ENCODE assay signal across 14 cellular contexts in genomic region chr1:114341886-114342285, GRCh38.
A peak's percentile ranks its signal among the peaks of the same experiment; 100 is the strongest.
DNase-seq lines count a peak whose midpoint lies in the region; ATAC-seq and TF ChIP-seq lines count a peak whose summit lies in the region.
"Had no signal": no experiment of that assay in that cellular context is flagged by ENCODE, and none has a peak within 500 bp of the region (broad histone marks: within the 10 kb centered on the region; RNA-seq: fewer than 3 reads in every experiment).

No MANE protein-coding gene starts in this region.

- no peaks in the 10 kb centered on the region for H3K36me3 ChIP-seq in CD8-positive, alpha-beta T cell (ENCODE audit: insufficient read depth, low read length)
- H3K36me3 ChIP-seq: prostate gland had no signal

- H3K27ac ChIP-seq in CD8-positive, alpha-beta T cell (ENCODE audit: low read depth, low read length): peak overlapping the region; percentile 50
- H3K27ac ChIP-seq: C4-2B, GM23248, KMS-11, prostate gland had no signal

- H3K9me3 Mint-ChIP-seq in CD8-positive, alpha-beta T cell: peaks cover 3% of the 10 kb centered on the region
- peaks cover 8% of the 10 kb centered on the region for H3K9me3 Mint-ChIP-seq in nephron progenitor cell
- no peaks in the 10 kb centered on the region for H3K9me3 Mint-ChIP-seq in endothelial cell (ENCODE audit: unreplicated experiment)

- peak overlapping the region; percentile 94 for H3K27ac Mint-ChIP-seq in CD8-positive, alpha-beta T cell
- H3K27ac Mint-ChIP-seq in nephron progenitor cell (peak overlapping the region; percentile 21), endothelial cell (ENCODE audit: unreplicated experiment) (no peak overlapping the region)

- in situ Hi-C loops in astrocyte of the spinal cord (cut with HindIII; ENCODE audit: low sequenced_read_pairs): no loop called here

- DNase-seq in CD8-positive, alpha-beta T cell: no peak
- DNase-seq in NB4 (ENCODE audit: low read depth) (peak; percentile 9), astrocyte of the spinal cord (ENCODE audit: low read depth, low spot score) (peak; percentile 62), nephron progenitor cell (no peak), endothelial cell (ENCODE audit: low spot score) (no peak), NCI-H1417 (lab: John Stamatoyannopoulos, UW) (no peak), 8988T (no peak)
- DNase-seq: GM23248, NCI-H1930, NCI-H524 treated with DMSO at 0.1 percent for 48 hours had no signal

- H3K4me3 Mint-ChIP-seq in CD8-positive, alpha-beta T cell: peak overlapping the region; percentile 32
- H3K4me3 Mint-ChIP-seq in nephron progenitor cell (no peak overlapping the region), endothelial cell (ENCODE audit: unreplicated experiment) (no peak overlapping the region)

- H3K27me3 Mint-ChIP-seq in CD8-positive, alpha-beta T cell (ENCODE audit: low read depth): no peaks in the 10 kb centered on the region
- H3K27me3 Mint-ChIP-seq in nephron progenitor cell (ENCODE audit: low read depth, poor library complexity) (peaks cover 5% of the 10 kb centered on the region), endothelial cell (ENCODE audit: unreplicated experiment) (no peaks in the 10 kb centered on the region)

- no peak overlapping the region for H3K4me3 ChIP-seq in CD8-positive, alpha-beta T cell (ENCODE audit: low read depth, low read length)
- H3K4me3 ChIP-seq in NB4 (ENCODE audit: low read depth, low read length) (no peak overlapping the region), astrocyte of the spinal cord (ENCODE audit: low read depth, low read length) (no peak overlapping the region)
- H3K4me3 ChIP-seq: GM23248, prostate gland had no signal

- no peaks in the 10 kb centered on the region for H3K9me3 ChIP-seq in CD8-positive, alpha-beta T cell (ENCODE audit: low read length)
- H3K9me3 ChIP-seq: prostate gland had no signal

- intact Hi-C loops in CD8-positive, alpha-beta T cell (cut with DNase I, micrococcal nuclease): loop anchor here (1.0 to 10.0 kb wide), 6 partner anchors 8 to 753 kb away; partner anchors contain the start of genes BCAS2 (in 1 of the 2) and OLFML3 (in 1 of the 2)

- H3K27me3 ChIP-seq in CD8-positive, alpha-beta T cell (ENCODE audit: insufficient read depth, low read length): no peaks in the 10 kb centered on the region

- no peak for TF ChIP-seq CTCF in CD8-positive, alpha-beta T cell (IDR thresholded peaks at IDR 0.05)
- TF ChIP-seq CTCF in NB4 (IDR thresholded peaks at IDR 0.05; ENCODE audit: low read depth, low read length): no peak
- no peak for TF ChIP-seq CTCF in astrocyte of the spinal cord (IDR thresholded peaks at IDR 0.05; ENCODE audit: low read depth, low read length)
- no peak for TF ChIP-seq CTCF in nephron progenitor cell (IDR thresholded peaks at IDR 0.05)
- no peak for TF ChIP-seq CTCF in endothelial cell (IDR thresholded peaks at IDR 0.05; ENCODE audit: unreplicated experiment)

- no peak for ATAC-seq in CD8-positive, alpha-beta T cell
- no peak for ATAC-seq in GM19463 (IDR thresholded peaks at IDR 0.05; ENCODE audit: unreplicated experiment)

- TF ChIP-seq POLR2A in NB4 (IDR thresholded peaks at IDR 0.05; ENCODE audit: extremely low read depth, insufficient read length): no peak

- POLR2A ChIA-PET in CD8-positive, alpha-beta T cell (lab: Charles Lee): interaction anchor here (0.9 to 6.4 kb wide), 3 partner anchors 9 to 374 kb away, joined by 3 to 37 read pairs (median 7); partner anchors contain the start of gene NRAS

- CTCF ChIA-PET in CD8-positive, alpha-beta T cell (lab: Charles Lee): interaction anchor here (0.6 to 3.9 kb wide), 8 partner anchors 11 to 1626 kb away, joined by 3 to 25 read pairs (median 3); no protein-coding TSS in a partner anchor

- no peaks in the 10 kb centered on the region for H3K36me3 Mint-ChIP-seq in CD8-positive, alpha-beta T cell
- peaks cover 4% of the 10 kb centered on the region for H3K36me3 Mint-ChIP-seq in nephron progenitor cell (ENCODE audit: low read depth)
- H3K36me3 Mint-ChIP-seq in endothelial cell (ENCODE audit: low read depth, unreplicated experiment): no peaks in the 10 kb centered on the region

- H3K4me1 ChIP-seq in CD8-positive, alpha-beta T cell (ENCODE audit: insufficient read depth, low read length): peaks cover 59% of the 10 kb centered on the region

- peaks cover 71% of the 10 kb centered on the region for H3K4me1 Mint-ChIP-seq in CD8-positive, alpha-beta T cell (ENCODE audit: low read depth)
- peaks cover 69% of the 10 kb centered on the region for H3K4me1 Mint-ChIP-seq in nephron progenitor cell
- H3K4me1 Mint-ChIP-seq in endothelial cell (ENCODE audit: unreplicated experiment): no peaks in the 10 kb centered on the region

Comparison
In these comparisons a context has a peak if more than half of its experiments do, and no peak if none do; other contexts are left out.
1. DNase-seq: peak in NB4 (single experiment) and astrocyte of the spinal cord (single experiment); none in CD8-positive, alpha-beta T cell (0 of 7), nephron progenitor cell (single experiment), endothelial cell (single experiment), NCI-H1417 (0 of 3) and 8988T (single experiment).